33 cellular contexts compared by ENCODE assay signal in genomic region chr16:89553733-89554132, GRCh38. TPM values are rescaled to one million over a fixed set of nuclear protein-coding genes. Genes with fewer than 3 reads are reported as not detected.
A peak's percentile ranks its signal among the peaks of the same experiment; 100 is the strongest.
DNase-seq lines count a peak whose midpoint lies in the region; ATAC-seq, FAIRE-seq and TF ChIP-seq lines count a peak whose summit lies in the region.
"Had no signal": no experiment of that assay in that cellular context is flagged by ENCODE, and none has a peak within 500 bp of the region (broad histone marks: within the 10 kb centered on the region; RNA-seq: fewer than 3 reads in every experiment).

No MANE protein-coding gene starts in this region.

- intact Hi-C loops in K562 (cut with micrococcal nuclease) = no loop called here

- H2AFZ ChIP-seq in K562 (ENCODE audit: low read depth, low read length) (no peak overlapping the region), neuronal stem cell (ENCODE audit: low read length) (no peak overlapping the region)

- no peak overlapping the region for H4K8ac ChIP-seq in neuronal stem cell (ENCODE audit: low read depth, low read length)

- no peak overlapping the region for H2BK12ac ChIP-seq in neuronal stem cell (ENCODE audit: low read length)

- H3K14ac ChIP-seq in neuronal stem cell (ENCODE audit: low read length) = no peak overlapping the region

- H3K9me3 Mint-ChIP-seq in activated naive CD4-positive, alpha-beta T cell treated with anti-CD3 and anti-CD28 coated beads, Interleukin-2, amount 50 U/mL, for 72 hours = no peaks in the 10 kb centered on the region
- H3K9me3 Mint-ChIP-seq: CD14-positive monocyte; CD4-positive, CD25-positive, alpha-beta regulatory T cell; CD8-positive, alpha-beta memory T cell had no signal

- H3K27me3 ChIP-seq in H7 (ENCODE audit: control insufficient read depth, insufficient read depth, low read length) (no peaks in the 10 kb centered on the region), K562 (ENCODE audit: control insufficient read depth in 2 of 2, insufficient read depth in 2 of 2, low read length in 2 of 2) (no peaks in the 10 kb centered on the region), neuronal stem cell (ENCODE audit: control insufficient read depth in 3 of 3, insufficient read depth in 3 of 3, low read depth in 1 of 3, low read length in 3 of 3) (no peaks in the 10 kb centered on the region)
- H3K27me3 ChIP-seq: BE2C, BLaER1 had no signal

- TF ChIP-seq POLR2A in K562 (conservative IDR thresholded peaks at IDR 0.05) = no peak

- in situ Hi-C loops in K562 (cut with MboI) = no loop called here

- no peak overlapping the region for H2AK5ac ChIP-seq in neuronal stem cell (ENCODE audit: low read depth, low read length)

- H2BK120ac ChIP-seq in neuronal stem cell (ENCODE audit: low read depth, low read length) = no peak overlapping the region

- no peaks in the 10 kb centered on the region for H3K79me2 ChIP-seq in K562 (ENCODE audit: control insufficient read depth, insufficient read depth, low read length)

- TF ChIP-seq EP300 in K562 (IDR thresholded peaks at IDR 0.05; ENCODE audit: low read length) = no peak

- no peak for TF ChIP-seq RAD21 in K562 (CRISPR knock-in tag; conservative IDR thresholded peaks at IDR 0.05 in 1 of 2, IDR thresholded peaks at IDR 0.05 in 1 of 2)

- POLR2A ChIA-PET in RWPE1 (lab: Yijun Ruan, JAX; ENCODE audit: low non-redundant PET) = no interaction called here
- POLR2A ChIA-PET in K562 (lab: Yijun Ruan, JAX) = no interaction called here

- H3K18ac ChIP-seq in neuronal stem cell (ENCODE audit: low read length) = no peak overlapping the region

- H3K27ac ChIP-seq in RWPE1 = peak overlapping the region; percentile 13; the same call in 1 of the 2 replicates
- H3K27ac ChIP-seq in K562 (ENCODE audit: extremely low read depth, low read depth, low read length) = no peak overlapping the region
- no peak overlapping the region for H3K27ac ChIP-seq in neuronal stem cell (replicated peaks; ENCODE audit: low read length)
- H3K27ac ChIP-seq: BLaER1 had no signal

- peak overlapping the region in 1 of 2 donors; percentile 36 for H3K27ac Mint-ChIP-seq in activated naive CD4-positive, alpha-beta T cell treated with anti-CD3 and anti-CD28 coated beads, Interleukin-2, amount 50 U/mL, for 72 hours
- H3K27ac Mint-ChIP-seq: CD4-positive, alpha-beta memory T cell; CD4-positive, CD25-positive, alpha-beta regulatory T cell had no signal

- no peak overlapping the region for H3K4me2 ChIP-seq in K562 (ENCODE audit: insufficient read depth, low read length)
- no peak overlapping the region for H3K4me2 ChIP-seq in neuronal stem cell (ENCODE audit: insufficient read depth, low read length, poor library complexity, severe bottlenecking)
- H3K4me2 ChIP-seq: BLaER1 had no signal

- BruUV-seq in K562 (replicated peaks; lab: Mats Ljungman, UMichigan) = no TSS peak

- H2BK15ac ChIP-seq in neuronal stem cell (ENCODE audit: low read length) = no peak overlapping the region

- no peak overlapping the region for H3K4me3 ChIP-seq in H7 (ENCODE audit: insufficient read depth, low read depth, low read length)
- no peak overlapping the region for H3K4me3 ChIP-seq in K562
- no peak overlapping the region for H3K4me3 ChIP-seq in neuronal stem cell (ENCODE audit: low read length in 2 of 2)
- H3K4me3 ChIP-seq: BLaER1, GM12878 had no signal

- H3K36me3 Mint-ChIP-seq in activated naive CD4-positive, alpha-beta T cell treated with anti-CD3 and anti-CD28 coated beads, Interleukin-2, amount 50 U/mL, for 72 hours = peaks cover 6 to 16% of the 10 kb centered on the region in 2 donors

- CTCF ChIA-PET in RWPE1 (lab: Yijun Ruan, JAX) (no interaction called here), K562 (lab: Yijun Ruan, JAX; ENCODE audit: low intra/inter-chr PET ratio) (no interaction called here)

- no peak overlapping the region for H4K91ac ChIP-seq in neuronal stem cell (ENCODE audit: low read depth, low read length, poor library complexity)

- ATAC-seq in K562 (no peak), GM18907 (IDR thresholded peaks at IDR 0.05; ENCODE audit: unreplicated experiment) (no peak), HG02981 (IDR thresholded peaks at IDR 0.05; ENCODE audit: unreplicated experiment) (no peak), HG02973 (IDR thresholded peaks at IDR 0.05; ENCODE audit: unreplicated experiment) (no peak)
- no peak for ATAC-seq in activated naive CD4-positive, alpha-beta T cell treated with anti-CD3 and anti-CD28 coated beads, Interleukin-2, amount 50 U/mL, for 72 hours
- ATAC-seq: GM12878 had no signal

- H3K9me3 ChIP-seq in K562 (replicated peaks; ENCODE audit: control insufficient read depth, insufficient read depth, low read depth, low read length) (no peaks in the 10 kb centered on the region), neuronal stem cell (replicated peaks in 1 of 2; ENCODE audit: control insufficient read depth in 2 of 2, insufficient read depth in 1 of 2, low read depth in 1 of 2, low read length in 2 of 2) (peaks cover 0 to 2% of the 10 kb centered on the region in 2 donors)
- H3K9me3 ChIP-seq: BE2C, BLaER1 had no signal

- peaks cover 5% of the 10 kb centered on the region for H3K79me1 ChIP-seq in neuronal stem cell (ENCODE audit: low read depth, low read length)

- TF ChIP-seq CTCF in RWPE1 (conservative IDR thresholded peaks at IDR 0.05; ENCODE audit: low read depth) = no peak
- no peak for TF ChIP-seq CTCF in K562 (IDR thresholded peaks at IDR 0.05 in 2 of 3, conservative IDR thresholded peaks at IDR 0.05 in 1 of 3; ENCODE audit: insufficient read depth in 2 of 3, low read depth in 1 of 3, low read length in 3 of 3)

- no peak for FAIRE-seq in K562 (lab: Jason Lieb, UNC)
- FAIRE-seq: A204.1, GM12878, GM12892, GM18507, GM19239 had no signal

- H3K9me1 ChIP-seq in K562 (ENCODE audit: control insufficient read depth, insufficient read depth, low read length) = peaks cover 2% of the 10 kb centered on the region

- peak overlapping the region in 1 of 2 experiments; percentile 7; a peak in 1 of 4 replicates for H3K9ac ChIP-seq in K562 (ENCODE audit: insufficient read depth in 1 of 2, low read depth in 2 of 2, low read length in 2 of 2)
- no peak overlapping the region for H3K9ac ChIP-seq in neuronal stem cell (ENCODE audit: low read depth, low read length, poor library complexity)

- WGBS in K562 (ENCODE audit: insufficient coverage, low coverage, missing lambda C conversion rate) = 95% methylated on average over 16 of the region's 18 CpGs
- WGBS in neuronal stem cell (ENCODE audit: extremely low coverage in 2 of 2, insufficient read length in 2 of 2, insufficient replicate concordance in 1 of 2), 2 donors = no CpG with 5 or more reads among the region's 18 CpGs

- peak; percentile 60 for DNase-seq in H7
- DNase-seq in RWPE1 (ENCODE audit: low spot score) = no peak
- DNase-seq in K562 (ENCODE audit: extremely low read depth in 1 of 4, low spot score in 3 of 4) = no peak
- no peak for DNase-seq in neuronal stem cell (ENCODE audit: low spot score)
- DNase-seq in activated naive CD4-positive, alpha-beta T cell treated with anti-CD3 and anti-CD28 coated beads, Interleukin-2, amount 50 U/mL, for 72 hours (ENCODE audit: low spot score in 2 of 2) = no peak
- DNase-seq: 8988T; ACHN; BE2C; C1 segment of cervical spinal cord; CD4-positive, alpha-beta memory T cell; CD4-positive, CD25-positive, alpha-beta regulatory T cell; CD8-positive, alpha-beta memory T cell; COR-L47; DMS 273 treated with DMSO at 0.1 percent for 48 hours; DMS153; DMS53; DMS79; DND-41; EL; GDM1 had no signal

- no peak overlapping the region for H3K4ac ChIP-seq in neuronal stem cell (ENCODE audit: low read length)

- peaks cover 41% of the 10 kb centered on the region for H3K36me3 ChIP-seq in H7 (replicated peaks; ENCODE audit: control insufficient read depth, insufficient read depth, low read length)
- peaks cover 83% of the 10 kb centered on the region; the same call in 2 of the 3 replicates for H3K36me3 ChIP-seq in K562 (ENCODE audit: control insufficient read depth, insufficient read depth, low read length)
- H3K36me3 ChIP-seq in neuronal stem cell (replicated peaks in 1 of 2; ENCODE audit: control insufficient read depth in 2 of 2, insufficient read depth in 2 of 2, low read length in 2 of 2) = peaks cover 42 to 93% of the 10 kb centered on the region in 2 donors

- H3K23ac ChIP-seq in neuronal stem cell (ENCODE audit: low read depth, low read length, poor library complexity) = peak overlapping the region; percentile 70

- H4K20me1 ChIP-seq in K562 (replicated peaks; ENCODE audit: control insufficient read depth, insufficient read depth, low read length) = no peaks in the 10 kb centered on the region; the same call in 1 of the 2 replicates

- H3K4me1 ChIP-seq in K562 (replicated peaks in 1 of 2; ENCODE audit: control insufficient read depth in 2 of 2, insufficient read depth in 2 of 2, low read length in 2 of 2) = peaks cover 3 to 20% of the 10 kb centered on the region in 2 experiments; a peak in 3 of 5 replicates
- H3K4me1 ChIP-seq in neuronal stem cell (ENCODE audit: control insufficient read depth in 2 of 2, insufficient read depth in 1 of 2, low read depth in 1 of 2, low read length in 2 of 2) = peaks cover 2 to 5% of the 10 kb centered on the region in 2 donors
- H3K4me1 ChIP-seq: BE2C had no signal

- no peak overlapping the region for H2BK5ac ChIP-seq in neuronal stem cell (ENCODE audit: low read length)

RNA-seq across cellular contexts. Expression of gene RPL13, which starts 6.7 kb away (rescaled TPM):
- 6,334 and 6,497 TPM in 2 replicates for total RNA-seq in H7 (2014; rRNA removed; shearing (Covaris generic))
- total RNA-seq in K562 (2011; cell fraction: chromatin; rRNA removed; ENCODE audit: low replicate concordance) = 190 and 375 TPM in 2 replicates
- 1,145 and 1,282 TPM in 2 replicates for total RNA-seq in K562 (2011; cell fraction: nucleolus; rRNA removed)
- 741 and 1,472 TPM in 2 replicates for total RNA-seq in K562 (2011; cell fraction: nucleoplasm; rRNA removed)
- total RNA-seq in K562 (2014; rRNA removed) = 6,042 and 8,261 TPM in 2 replicates
- total RNA-seq in K562 (2014; rRNA removed; fragmentation: Illumina TruSeq; extraction: Trizol) = 916 and 1,208 TPM in 2 replicates
- 2,074 and 2,169 TPM in 2 replicates for total RNA-seq in K562 (2015; rRNA removed; fragmentation: Illumina TruSeq; extraction: Trizol)
- total RNA-seq in K562 (2021) = 2,859 and 3,283 TPM in 2 replicates
- polyA plus RNA-seq in K562 (2011; rRNA removed) = 1,633 and 2,887 TPM in 2 replicates
- 3,426 and 8,334 TPM in 2 replicates for polyA plus RNA-seq in K562 (2011; cell fraction: cytosol; rRNA removed)
- polyA plus RNA-seq in K562 (2011; cell fraction: nucleus; rRNA removed) = 2,104 and 2,686 TPM in 2 replicates
- 2,765 and 5,488 TPM in 2 replicates for polyA plus RNA-seq in K562 (2012)
- polyA plus RNA-seq in K562 (2014; fragmentation: Illumina TruSeq; extraction: Trizol) = 1,258 and 1,518 TPM in 2 replicates
- polyA plus RNA-seq in K562 (2014; fragmentation: Nextera tagmentation; extraction: Ambion mirVana) = 100 to 1,000 TPM; 227 to 348 TPM
- polyA plus RNA-seq in K562 (2014; rRNA removed) = 4,293 and 4,381 TPM in 2 replicates
- 413 and 474 TPM in 2 replicates for polyA minus RNA-seq in K562 (2011; rRNA and poly(A)+ RNA removed)
- 1,370 and 2,343 TPM in 2 replicates for polyA minus RNA-seq in K562 (2011; cell fraction: cytosol; rRNA and poly(A)+ RNA removed)
- 505 and 641 TPM in 2 replicates for polyA minus RNA-seq in K562 (2011; cell fraction: nucleus; rRNA and poly(A)+ RNA removed)
- polyA plus RNA-seq in neuronal stem cell (2013, experiment 1 of 2) = 5,003 TPM
- 4,966 TPM for polyA plus RNA-seq in neuronal stem cell (2013, experiment 2 of 2)
- total RNA-seq in activated naive CD4-positive, alpha-beta T cell treated with anti-CD3 and anti-CD28 coated beads, Interleukin-2, amount 50 U/mL, for 72 hours = 1,000 to 10,000 TPM; 2,832 to 2,975 TPM

RNA-seq across cellular contexts. Expression of gene CPNE7, which starts 21.8 kb away (rescaled TPM):
- 5.9 and 11.8 TPM in 2 replicates for total RNA-seq in H7 (2014; rRNA removed; shearing (Covaris generic))
- total RNA-seq in K562 (2011; cell fraction: chromatin; rRNA removed; ENCODE audit: low replicate concordance) = 170 and 336 TPM in 2 replicates
- total RNA-seq in K562 (2011; cell fraction: nucleolus; rRNA removed) = 170 and 181 TPM in 2 replicates
- total RNA-seq in K562 (2011; cell fraction: nucleoplasm; rRNA removed) = 123 and 131 TPM in 2 replicates
- 46.8 and 63.6 TPM in 2 replicates for total RNA-seq in K562 (2014; rRNA removed)
- total RNA-seq in K562 (2014; rRNA removed; fragmentation: Illumina TruSeq; extraction: Trizol) = 16.2 and 18.8 TPM in 2 replicates
- 16.9 and 18.5 TPM in 2 replicates for total RNA-seq in K562 (2015; rRNA removed; fragmentation: Illumina TruSeq; extraction: Trizol)
- total RNA-seq in K562 (2021) = 58.8 and 73.4 TPM in 2 replicates
- 32.7 and 33.6 TPM in 2 replicates for polyA plus RNA-seq in K562 (2011; rRNA removed)
- 19.6 and 36.0 TPM in 2 replicates for polyA plus RNA-seq in K562 (2011; cell fraction: cytosol; rRNA removed)
- 330 and 699 TPM in 2 replicates for polyA plus RNA-seq in K562 (2011; cell fraction: nucleus; rRNA removed)
- polyA plus RNA-seq in K562 (2012) = 44.5 and 48.7 TPM in 2 replicates
- 31.5 and 39.1 TPM in 2 replicates for polyA plus RNA-seq in K562 (2014; fragmentation: Illumina TruSeq; extraction: Trizol)
- polyA plus RNA-seq in K562 (2014; fragmentation: Nextera tagmentation; extraction: Ambion mirVana) = 1 to 10 TPM in 1 of 2 experiments, under 1 TPM in 1; 0.30 to 1.9 TPM
- 67.3 and 78.1 TPM in 2 replicates for polyA plus RNA-seq in K562 (2014; rRNA removed)
- polyA minus RNA-seq in K562 (2011; rRNA and poly(A)+ RNA removed) = 9.2 TPM in 2 replicates
- polyA minus RNA-seq in K562 (2011; cell fraction: cytosol; rRNA and poly(A)+ RNA removed) = 10.7 and 11.9 TPM in 2 replicates
- 34.3 and 47.3 TPM in 2 replicates for polyA minus RNA-seq in K562 (2011; cell fraction: nucleus; rRNA and poly(A)+ RNA removed)
- 1.4 TPM for polyA plus RNA-seq in neuronal stem cell (2013, experiment 1 of 2)
- 1.6 TPM for polyA plus RNA-seq in neuronal stem cell (2013, experiment 2 of 2)
- total RNA-seq in activated naive CD4-positive, alpha-beta T cell treated with anti-CD3 and anti-CD28 coated beads, Interleukin-2, amount 50 U/mL, for 72 hours = 10 to 100 TPM in 1 of 2 donors, 1 to 10 TPM in 1; 2.8 to 28.2 TPM
- polyA plus RNA-seq: CD14-positive monocyte had no signal

RNA-seq across cellular contexts. Expression of gene SPG7, which starts 45.5 kb away (rescaled TPM):
- total RNA-seq in H7 (2014; rRNA removed; shearing (Covaris generic)) = 120 and 161 TPM in 2 replicates
- 538 and 821 TPM in 2 replicates for total RNA-seq in K562 (2011; cell fraction: chromatin; rRNA removed; ENCODE audit: low replicate concordance)
- total RNA-seq in K562 (2011; cell fraction: nucleolus; rRNA removed) = 360 and 372 TPM in 2 replicates
- total RNA-seq in K562 (2011; cell fraction: nucleoplasm; rRNA removed) = 370 and 431 TPM in 2 replicates
- 67.4 and 136 TPM in 2 replicates for total RNA-seq in K562 (2014; rRNA removed)
- total RNA-seq in K562 (2014; rRNA removed; fragmentation: Illumina TruSeq; extraction: Trizol) = 37.3 and 41.2 TPM in 2 replicates
- total RNA-seq in K562 (2015; rRNA removed; fragmentation: Illumina TruSeq; extraction: Trizol) = 51.9 and 55.5 TPM in 2 replicates
- 74.8 and 75.4 TPM in 2 replicates for total RNA-seq in K562 (2021)
- polyA plus RNA-seq in K562 (2011; rRNA removed) = 44.2 and 53.2 TPM in 2 replicates
- 33.7 and 35.7 TPM in 2 replicates for polyA plus RNA-seq in K562 (2011; cell fraction: cytosol; rRNA removed)
- polyA plus RNA-seq in K562 (2011; cell fraction: nucleus; rRNA removed) = 243 and 279 TPM in 2 replicates
- polyA plus RNA-seq in K562 (2012) = 41.5 and 49.6 TPM in 2 replicates
- 49.2 and 49.4 TPM in 2 replicates for polyA plus RNA-seq in K562 (2014; fragmentation: Illumina TruSeq; extraction: Trizol)
- polyA plus RNA-seq in K562 (2014; fragmentation: Nextera tagmentation; extraction: Ambion mirVana) = 1 to 10 TPM; 5.8 to 7.0 TPM
- polyA plus RNA-seq in K562 (2014; rRNA removed) = 62.6 and 89.1 TPM in 2 replicates
- 44.3 and 53.3 TPM in 2 replicates for polyA minus RNA-seq in K562 (2011; rRNA and poly(A)+ RNA removed)
- 30.5 and 50.1 TPM in 2 replicates for polyA minus RNA-seq in K562 (2011; cell fraction: cytosol; rRNA and poly(A)+ RNA removed)
- polyA minus RNA-seq in K562 (2011; cell fraction: nucleus; rRNA and poly(A)+ RNA removed) = 79.4 and 87.9 TPM in 2 replicates
- 43.4 TPM for polyA plus RNA-seq in neuronal stem cell (2013, experiment 1 of 2)
- polyA plus RNA-seq in neuronal stem cell (2013, experiment 2 of 2) = 47.1 TPM
- 100 to 1,000 TPM in 1 of 2 donors, 10 to 100 TPM in 1; 97.7 to 114 TPM for total RNA-seq in activated naive CD4-positive, alpha-beta T cell treated with anti-CD3 and anti-CD28 coated beads, Interleukin-2, amount 50 U/mL, for 72 hours

RNA-seq across cellular contexts. Expression of gene DPEP1, which starts 59.7 kb away (rescaled TPM):
- 2.6 and 2.7 TPM in 2 replicates for total RNA-seq in H7 (2014; rRNA removed; shearing (Covaris generic))
- 0.23 TPM in 1 of 2 replicates, not detected in the other for total RNA-seq in K562 (2011; cell fraction: chromatin; rRNA removed; ENCODE audit: low replicate concordance)
- 0.67 and 1.3 TPM in 2 replicates for total RNA-seq in K562 (2011; cell fraction: nucleolus; rRNA removed)
- total RNA-seq in K562 (2011; cell fraction: nucleoplasm; rRNA removed) = 0.46 TPM in 1 of 2 replicates, not detected in the other
- 0.14 TPM in 1 of 2 replicates, not detected in the other for total RNA-seq in K562 (2014; rRNA removed)
- total RNA-seq in K562 (2014; rRNA removed; fragmentation: Illumina TruSeq; extraction: Trizol) = not detected in 2 replicates
- not detected in 2 replicates for total RNA-seq in K562 (2015; rRNA removed; fragmentation: Illumina TruSeq; extraction: Trizol)
- 0.20 and 0.22 TPM in 2 replicates for total RNA-seq in K562 (2021)
- 0.31 and 0.34 TPM in 2 replicates for polyA plus RNA-seq in K562 (2011; rRNA removed)
- 0.22 and 1.2 TPM in 2 replicates for polyA plus RNA-seq in K562 (2011; cell fraction: cytosol; rRNA removed)
- polyA plus RNA-seq in K562 (2011; cell fraction: nucleus; rRNA removed) = 1.1 TPM in 2 replicates
- polyA plus RNA-seq in K562 (2012) = 0.17 and 0.21 TPM in 2 replicates
- 0.08 TPM in 1 of 2 replicates, not detected in the other for polyA plus RNA-seq in K562 (2014; fragmentation: Illumina TruSeq; extraction: Trizol)
- polyA plus RNA-seq in K562 (2014; fragmentation: Nextera tagmentation; extraction: Ambion mirVana) = not detected
- polyA plus RNA-seq in K562 (2014; rRNA removed) = 0.18 TPM in 1 of 2 replicates, not detected in the other
- not detected in 2 replicates for polyA minus RNA-seq in K562 (2011; rRNA and poly(A)+ RNA removed)
- not detected in 2 replicates for polyA minus RNA-seq in K562 (2011; cell fraction: cytosol; rRNA and poly(A)+ RNA removed)
- polyA minus RNA-seq in K562 (2011; cell fraction: nucleus; rRNA and poly(A)+ RNA removed) = not detected in 2 replicates
- polyA plus RNA-seq in neuronal stem cell (2013, experiment 1 of 2) = 1.1 TPM
- 0.79 TPM for polyA plus RNA-seq in neuronal stem cell (2013, experiment 2 of 2)
- not detected for total RNA-seq in activated naive CD4-positive, alpha-beta T cell treated with anti-CD3 and anti-CD28 coated beads, Interleukin-2, amount 50 U/mL, for 72 hours
- total RNA-seq: CD4-positive, alpha-beta memory T cell; CD4-positive, CD25-positive, alpha-beta regulatory T cell; CD8-positive, alpha-beta memory T cell; Daoy; G401; GM12878 had no signal
- polyA plus RNA-seq: AG04450; CD14-positive monocyte; CD4-positive, alpha-beta memory T cell; CD4-positive, CD25-positive, alpha-beta regulatory T cell; CD8-positive, alpha-beta memory T cell; GM12878 had no signal
